ENCODE assay signal across 9 cellular contexts in the genomic region with DNA sequence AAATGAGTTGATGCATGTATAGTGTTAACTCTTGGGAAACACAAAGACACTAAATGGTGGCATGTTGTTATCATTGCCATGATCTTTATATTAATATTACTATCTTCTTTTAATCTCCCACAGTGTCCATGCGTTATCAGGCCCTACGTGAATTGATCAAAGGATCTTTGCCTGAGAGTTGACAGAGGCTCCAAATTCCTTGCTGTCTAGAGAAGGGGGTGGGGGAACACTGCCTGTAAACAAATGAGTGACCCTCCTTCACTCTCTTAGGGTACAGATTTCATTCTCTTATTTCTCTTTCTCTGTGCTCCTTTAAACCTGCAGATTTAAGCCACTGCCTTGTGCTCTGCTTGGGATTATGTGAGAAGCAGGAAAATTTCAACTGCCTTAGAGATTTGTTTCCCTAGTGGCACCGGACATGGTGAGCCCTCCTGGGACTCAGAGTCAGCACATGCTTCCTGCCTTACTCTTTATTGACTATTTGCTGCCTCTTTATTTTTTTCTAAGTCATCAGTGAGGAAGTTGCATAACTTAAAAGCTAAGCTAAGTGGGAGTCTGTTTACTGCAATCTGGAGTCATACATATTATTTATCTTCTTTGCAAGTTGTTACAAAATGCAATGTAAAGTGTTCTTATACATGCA.
DNase-seq lines count a peak whose midpoint lies in the region; ATAC-seq, FAIRE-seq and TF ChIP-seq lines count a peak whose summit lies in the region.
"Had no signal": no experiment of that assay in that cellular context is flagged by ENCODE, and none has a peak within 500 bp of the region (broad histone marks: within the 10 kb centered on the region; RNA-seq: fewer than 3 reads in every experiment).

No MANE protein-coding gene starts in this region.

- H3K4me3 ChIP-seq in OCI-LY1 (ENCODE audit: low read depth, low read length, poor library complexity, severe bottlenecking) (no peak overlapping the region), endothelial cell of umbilical vein (replicated peaks in 1 of 3; ENCODE audit: insufficient read depth in 1 of 3, low read depth in 1 of 3, low read length in 3 of 3) (no peak overlapping the region), parathyroid adenoma (ENCODE audit: low read depth, low read length) (peak overlapping the region; percentile 5), MM.1S (ENCODE audit: low read length) (no peak overlapping the region)

- peaks cover 2% of the 10 kb centered on the region; the same call in 1 of the 2 replicates for H3F3A ChIP-seq in OCI-LY1 (ENCODE audit: insufficient read depth, low read length)
- H3F3A ChIP-seq in MM.1S (ENCODE audit: insufficient read depth, low read length), result peaks cover 25% of the 10 kb centered on the region

- H3K9me1 ChIP-seq in endothelial cell of umbilical vein (replicated peaks; ENCODE audit: control insufficient read depth, extremely low read depth, insufficient read depth, low read length), result no peaks in the 10 kb centered on the region

- H4K20me1 ChIP-seq in OCI-LY1 (ENCODE audit: insufficient read depth, low read length) (no peaks in the 10 kb centered on the region), endothelial cell of umbilical vein (replicated peaks; ENCODE audit: control insufficient read depth, extremely low read depth, insufficient read depth, low read length) (no peaks in the 10 kb centered on the region), MM.1S (ENCODE audit: insufficient read depth, low read length) (no peaks in the 10 kb centered on the region)

- H3K4me1 ChIP-seq in OCI-LY1 (ENCODE audit: insufficient read depth, low read length, severe bottlenecking) (peaks cover 73% of the 10 kb centered on the region), endothelial cell of umbilical vein (ENCODE audit: control insufficient read depth, extremely low read depth, insufficient read depth, low read length) (peaks cover 39% of the 10 kb centered on the region), parathyroid adenoma (peaks cover 6% of the 10 kb centered on the region), MM.1S (ENCODE audit: low read length) (peaks cover 37% of the 10 kb centered on the region)

- TF ChIP-seq POLR2A in endothelial cell of umbilical vein (IDR thresholded peaks at IDR 0.05; ENCODE audit: low read depth, low read length), result no peak

- H3K27me3 ChIP-seq in OCI-LY1 (ENCODE audit: insufficient read depth, low read length) (no peaks in the 10 kb centered on the region), endothelial cell of umbilical vein (ENCODE audit: control insufficient read depth in 2 of 2, insufficient read depth in 2 of 2, low read length in 2 of 2) (no peaks in the 10 kb centered on the region), parathyroid adenoma (ENCODE audit: control insufficient read depth, insufficient read depth, low read length) (no peaks in the 10 kb centered on the region), MM.1S (replicated peaks; ENCODE audit: insufficient read depth, low read length) (no peaks in the 10 kb centered on the region)

- ATAC-seq in HG02610 (IDR thresholded peaks at IDR 0.05; ENCODE audit: unreplicated experiment) (no peak), GM21786 (IDR thresholded peaks at IDR 0.05; ENCODE audit: unreplicated experiment) (no peak)

- TF ChIP-seq CTCF in OCI-LY1 (IDR thresholded peaks at IDR 0.05; ENCODE audit: low read length) (no peak), endothelial cell of umbilical vein (IDR thresholded peaks at IDR 0.05; ENCODE audit: extremely low read depth in 1 of 2, insufficient read depth in 1 of 2, low read depth in 1 of 2, low read length in 2 of 2) (no peak), parathyroid adenoma (IDR thresholded peaks at IDR 0.05) (no peak), MM.1S (IDR thresholded peaks at IDR 0.05; ENCODE audit: low read length) (no peak)

- H3K9me3 ChIP-seq in OCI-LY1 (ENCODE audit: low read length) (no peaks in the 10 kb centered on the region), endothelial cell of umbilical vein (replicated peaks; ENCODE audit: control insufficient read depth, insufficient read depth, low read length) (no peaks in the 10 kb centered on the region), parathyroid adenoma (ENCODE audit: control insufficient read depth, low read length) (no peaks in the 10 kb centered on the region), MM.1S (replicated peaks; ENCODE audit: insufficient read depth, low read length) (no peaks in the 10 kb centered on the region)

- POLR2A ChIA-PET in endothelial cell of umbilical vein (lab: Charles Lee), result no interaction called here

- H3K36me3 ChIP-seq in OCI-LY1 (ENCODE audit: insufficient read depth, low read length) (no peaks in the 10 kb centered on the region), endothelial cell of umbilical vein (ENCODE audit: control insufficient read depth in 2 of 2, extremely low read depth in 1 of 2, insufficient read depth in 2 of 2, low read length in 2 of 2) (no peaks in the 10 kb centered on the region), parathyroid adenoma (ENCODE audit: control insufficient read depth, insufficient read depth, low read length) (no peaks in the 10 kb centered on the region), MM.1S (replicated peaks; ENCODE audit: insufficient read depth, low read length) (no peaks in the 10 kb centered on the region)

- H2AFZ ChIP-seq in OCI-LY1 (ENCODE audit: low read length), result peak overlapping the region; percentile 42; the same call in 1 of the 2 replicates
- no peak overlapping the region for H2AFZ ChIP-seq in endothelial cell of umbilical vein (ENCODE audit: low read depth, low read length)
- peak overlapping the region; percentile 24 for H2AFZ ChIP-seq in parathyroid adenoma
- no peak overlapping the region for H2AFZ ChIP-seq in MM.1S (ENCODE audit: low read length)

- H3K4me2 ChIP-seq in OCI-LY1 (ENCODE audit: low read length) (peak overlapping the region; percentile 46), endothelial cell of umbilical vein (ENCODE audit: insufficient read depth, low read length) (peak overlapping the region; percentile 18), parathyroid adenoma (ENCODE audit: low read length) (no peak overlapping the region), MM.1S (ENCODE audit: low read depth, low read length) (no peak overlapping the region)

- H3K79me2 ChIP-seq in OCI-LY1 (ENCODE audit: insufficient read depth, low read length) (no peaks in the 10 kb centered on the region), endothelial cell of umbilical vein (ENCODE audit: control insufficient read depth, insufficient read depth, low read length) (no peaks in the 10 kb centered on the region), parathyroid adenoma (peaks cover 1% of the 10 kb centered on the region), MM.1S (ENCODE audit: low read length) (peaks cover 61% of the 10 kb centered on the region)

- dilution Hi-C loops in endothelial cell of umbilical vein (cut with MboI; ENCODE audit: extremely low pct_ligation_motif_present, low sequenced_read_pairs), result no loop called here

- CTCF ChIA-PET in endothelial cell of umbilical vein (lab: Charles Lee), result interaction anchor here (0.7 to 1.6 kb wide), 4 partner anchors 10 to 165 kb away, joined by 3 to 9 read pairs (median 4); a partner anchor contains a TSS

- H3K27ac ChIP-seq in OCI-LY1 (ENCODE audit: low read depth, low read length, poor library complexity, severe bottlenecking), result peak overlapping the region; percentile 99
- H3K27ac ChIP-seq in endothelial cell of umbilical vein (ENCODE audit: insufficient read depth, low read depth, low read length), result peak overlapping the region; percentile 15
- no peak overlapping the region for H3K27ac ChIP-seq in parathyroid adenoma
- H3K27ac ChIP-seq in MM.1S (ENCODE audit: low read length), result no peak overlapping the region

- H3K9me2 ChIP-seq in OCI-LY1 (ENCODE audit: low read depth, low read length), result no peaks in the 10 kb centered on the region
- no peaks in the 10 kb centered on the region for H3K9me2 ChIP-seq in MM.1S (replicated peaks; ENCODE audit: insufficient read depth, low read length)

- intact Hi-C loops in endothelial cell of umbilical vein (cut with micrococcal nuclease), result no loop called here

- FAIRE-seq in endothelial cell of umbilical vein (lab: Jason Lieb, UNC), result peak; percentile 72

- no TSS peak for BruUV-seq in endothelial cell of umbilical vein (replicated peaks; lab: Mats Ljungman, UMichigan)

- H3K9ac ChIP-seq in OCI-LY1 (ENCODE audit: low read length) (peak overlapping the region; percentile 14; the same call in 1 of the 2 replicates), endothelial cell of umbilical vein (replicated peaks; ENCODE audit: extremely low read depth, insufficient read depth, low read length) (no peak overlapping the region), parathyroid adenoma (no peak overlapping the region), MM.1S (ENCODE audit: low read length) (no peak overlapping the region)

- DNase-seq in GM03348 (ENCODE audit: low spot score), result peak; percentile 60
- DNase-seq in endothelial cell of umbilical vein (ENCODE audit: low read depth, low spot score), result peak; percentile 57
- no peak for DNase-seq in inferior parietal cortex (ENCODE audit: extremely low spot score)
- no peak for DNase-seq in MM.1S
- DNase-seq: NCI-H1436 treated with DMSO at 0.1 percent for 48 hours had no signal

TF ChIP-seq in endothelial cell of umbilical vein, 7 proteins besides CTCF, POLR2A, EP300 and RAD21:
- TF ChIP-seq GATA2 (IDR thresholded peaks at IDR 0.05; ENCODE audit: insufficient read depth, insufficient read length, low read depth, low read length) (no peak), JUN (IDR thresholded peaks at IDR 0.05; ENCODE audit: borderline replicate concordance, insufficient read depth, insufficient read length, low read depth) (no peak), FOS (IDR thresholded peaks at IDR 0.05; ENCODE audit: borderline replicate concordance, insufficient read depth, low read length) (peak; percentile 10), MYC (IDR thresholded peaks at IDR 0.05; ENCODE audit: low read depth, low read length) (peak; percentile 17)
- TF ChIP-seq, protein P1, sequence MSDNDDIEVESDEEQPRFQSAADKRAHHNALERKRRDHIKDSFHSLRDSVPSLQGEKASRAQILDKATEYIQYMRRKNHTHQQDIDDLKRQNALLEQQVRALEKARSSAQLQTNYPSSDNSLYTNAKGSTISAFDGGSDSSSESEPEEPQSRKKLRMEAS (IDR thresholded peaks at IDR 0.05; ENCODE audit: insufficient read depth, insufficient read length), result no peak

Comparison
In these comparisons a context has a peak if more than half of its experiments do, and no peak if none do; other contexts are left out.
1. DNase-seq: peak in GM03348 (single experiment) and endothelial cell of umbilical vein (single experiment); none in inferior parietal cortex (single experiment) and MM.1S (single experiment).
2. H2AFZ ChIP-seq: peak in OCI-LY1 (single experiment) and parathyroid adenoma (single experiment); none in endothelial cell of umbilical vein (single experiment) and MM.1S (single experiment).
3. H3K27ac ChIP-seq: peak in OCI-LY1 (single experiment) and endothelial cell of umbilical vein (single experiment); none in parathyroid adenoma (single experiment) and MM.1S (single experiment).
4. H3K4me2 ChIP-seq: peak in OCI-LY1 (single experiment) and endothelial cell of umbilical vein (single experiment); none in parathyroid adenoma (single experiment) and MM.1S (single experiment).